ENCODE assay signal across 1 cellular context in genomic region chr19:1992759-1993260, GRCh38.
TF ChIP-seq lines count a peak whose summit lies in the region.

No MANE protein-coding gene starts in this region.

TF ChIP-seq in H1, 55 proteins besides CTCF, POLR2A, EP300 and RAD21:
- TF ChIP-seq, protein P1, sequence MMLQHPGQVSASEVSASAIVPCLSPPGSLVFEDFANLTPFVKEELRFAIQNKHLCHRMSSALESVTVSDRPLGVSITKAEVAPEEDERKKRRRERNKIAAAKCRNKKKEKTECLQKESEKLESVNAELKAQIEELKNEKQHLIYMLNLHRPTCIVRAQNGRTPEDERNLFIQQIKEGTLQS (IDR thresholded peaks at IDR 0.05; ENCODE audit: insufficient read depth, low read depth, low read length): no peak
- TF ChIP-seq POLR2AphosphoS5 (IDR thresholded peaks at IDR 0.05; ENCODE audit: low read depth, low read length) (no peak), CBX5 (IDR thresholded peaks at IDR 0.05; ENCODE audit: low read depth, low read length) (no peak), EGR1 (IDR thresholded peaks at IDR 0.05; ENCODE audit: borderline replicate concordance, low read depth, low read length) (no peak), TAF1 (IDR thresholded peaks at IDR 0.05; ENCODE audit: low read depth, low read length) (no peak), SAP30 (IDR thresholded peaks at IDR 0.05; ENCODE audit: insufficient read depth, insufficient replicate concordance, low read length) (no peak), JUN (IDR thresholded peaks at IDR 0.05; ENCODE audit: low read depth, low read length) (no peak), HDAC6 (IDR thresholded peaks at IDR 0.05; ENCODE audit: low read depth, low read length) (no peak), SIRT6 (IDR thresholded peaks at IDR 0.05; ENCODE audit: low read length) (no peak), SP1 (IDR thresholded peaks at IDR 0.05; ENCODE audit: low read depth, low read length) (no peak), ZNF274 (IDR thresholded peaks at IDR 0.05; ENCODE audit: borderline replicate concordance, extremely low read depth, low read length) (no peak), SUZ12 (IDR thresholded peaks at IDR 0.05; ENCODE audit: low read length) (no peak), SIN3A (conservative IDR thresholded peaks at IDR 0.05 in 1 of 2, IDR thresholded peaks at IDR 0.05 in 1 of 2; ENCODE audit: low read depth in 1 of 2, low read length in 2 of 2) (no peak), FOSL1 (IDR thresholded peaks at IDR 0.05; ENCODE audit: insufficient read depth, low read depth, low read length) (no peak)
- TF ChIP-seq, protein P2, sequence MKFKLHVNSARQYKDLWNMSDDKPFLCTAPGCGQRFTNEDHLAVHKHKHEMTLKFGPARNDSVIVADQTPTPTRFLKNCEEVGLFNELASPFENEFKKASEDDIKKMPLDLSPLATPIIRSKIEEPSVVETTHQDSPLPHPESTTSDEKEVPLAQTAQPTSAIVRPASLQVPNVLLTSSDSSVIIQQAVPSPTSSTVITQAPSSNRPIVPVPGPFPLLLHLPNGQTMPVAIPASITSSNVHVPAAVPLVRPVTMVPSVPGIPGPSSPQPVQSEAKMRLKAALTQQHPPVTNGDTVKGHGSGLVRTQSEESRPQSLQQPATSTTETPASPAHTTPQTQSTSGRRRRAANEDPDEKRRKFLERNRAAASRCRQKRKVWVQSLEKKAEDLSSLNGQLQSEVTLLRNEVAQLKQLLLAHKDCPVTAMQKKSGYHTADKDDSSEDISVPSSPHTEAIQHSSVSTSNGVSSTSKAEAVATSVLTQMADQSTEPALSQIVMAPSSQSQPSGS (IDR thresholded peaks at IDR 0.05; ENCODE audit: low read length): no peak
